In the genomic region with DNA sequence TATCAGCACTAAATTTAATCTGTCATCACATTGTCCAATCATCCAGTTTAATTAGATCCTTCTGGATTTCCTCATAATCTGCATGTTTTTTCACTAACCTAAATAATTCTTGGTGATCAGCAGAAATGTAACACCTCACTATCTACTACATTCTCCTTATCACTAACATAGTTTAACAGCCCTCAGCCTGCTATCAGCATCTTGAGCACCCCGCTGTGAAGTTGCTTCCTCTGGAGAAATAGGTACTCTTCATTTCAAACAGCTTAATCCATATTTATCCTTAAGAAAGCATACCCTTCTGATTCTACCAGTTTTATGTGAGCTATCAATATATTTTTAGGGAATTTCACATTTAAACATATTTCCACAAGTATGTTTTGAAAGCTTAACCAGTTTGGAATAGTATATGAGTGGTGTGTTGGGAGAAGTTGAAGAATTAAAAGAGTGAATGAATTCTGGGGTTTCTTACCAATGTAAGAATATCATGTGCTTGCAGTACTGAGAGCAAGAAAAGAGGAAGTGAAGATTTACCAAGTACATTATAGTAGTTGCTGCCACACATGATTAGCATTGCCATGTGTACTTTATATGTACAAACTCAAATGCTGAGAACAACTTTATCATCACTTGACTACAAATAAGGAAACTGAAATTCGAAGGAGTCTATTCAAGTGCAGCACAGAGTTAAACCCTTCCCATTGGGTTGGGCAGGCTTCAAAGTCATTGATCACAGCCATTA, we compare ENCODE assay signal across 13 cellular contexts.
DNase-seq lines count a peak whose midpoint lies in the region; ATAC-seq, FAIRE-seq and TF ChIP-seq lines count a peak whose summit lies in the region.
"Had no signal": no experiment of that assay in that cellular context is flagged by ENCODE, and none has a peak within 500 bp of the region (broad histone marks: within the 10 kb centered on the region; RNA-seq: fewer than 3 reads in every experiment).

No MANE protein-coding gene starts in this region.

- POLR2A ChIA-PET in HepG2 (lab: Yijun Ruan, JAX): no interaction called here
- POLR2A ChIA-PET in activated CD8-positive, alpha-beta T cell treated with anti-CD3 and anti-CD28 coated beads, Interleukin-2, amount 10 ng/mL, durations not matched to agents 7 days and 5 days (lab: Charles Lee): no interaction called here

- intact Hi-C loops in HepG2 (cut with micrococcal nuclease; ENCODE audit: unreplicated experiment): no loop called here

- H3K4me1 ChIP-seq in HepG2 (ENCODE audit: insufficient read depth, low read length): no peaks in the 10 kb centered on the region
- H3K4me1 ChIP-seq: HAP-1 had no signal

- H3K36me3 Mint-ChIP-seq in activated CD8-positive, alpha-beta T cell treated with anti-CD3 and anti-CD28 coated beads, Interleukin-2, amount 10 ng/mL, durations not matched to agents 7 days and 5 days (ENCODE audit: low read depth): no peaks in the 10 kb centered on the region
- H3K36me3 Mint-ChIP-seq: CD14-positive monocyte had no signal

- H3K27me3 Mint-ChIP-seq in activated CD8-positive, alpha-beta T cell treated with anti-CD3 and anti-CD28 coated beads, Interleukin-2, amount 10 ng/mL, durations not matched to agents 7 days and 5 days (ENCODE audit: low read depth): no peaks in the 10 kb centered on the region
- H3K27me3 Mint-ChIP-seq: stimulated activated naive CD8-positive, alpha-beta T cell treated with anti-CD3 and anti-CD28 coated beads, Interleukin-15, Interleukin-2, amounts not matched to agents 100 ng/mL and 50 ng/mL, for 24 hours had no signal

- CTCF ChIA-PET in HepG2 (lab: Yijun Ruan, JAX; ENCODE audit: low intra/inter-chr PET ratio, low total read pairs): no interaction called here
- CTCF ChIA-PET in activated CD8-positive, alpha-beta T cell treated with anti-CD3 and anti-CD28 coated beads, Interleukin-2, amount 10 ng/mL, durations not matched to agents 7 days and 5 days (lab: Charles Lee): no interaction called here

- BruUV-seq in HepG2 (replicated peaks; lab: Mats Ljungman, UMichigan): no TSS peak

- ATAC-seq in GM21526 (IDR thresholded peaks at IDR 0.05; ENCODE audit: low FRiP score, unreplicated experiment) (peak; percentile 100), HG03139 (IDR thresholded peaks at IDR 0.05; ENCODE audit: unreplicated experiment) (peak; percentile 99), HepG2 (no peak)
- ATAC-seq in activated CD8-positive, alpha-beta T cell treated with anti-CD3 and anti-CD28 coated beads, Interleukin-2, amount 10 ng/mL, durations not matched to agents 7 days and 5 days: no peak
- ATAC-seq: sciatic nerve had no signal

- H3K27ac Mint-ChIP-seq in activated CD8-positive, alpha-beta T cell treated with anti-CD3 and anti-CD28 coated beads, Interleukin-2, amount 10 ng/mL, durations not matched to agents 7 days and 5 days: no peak overlapping the region
- H3K27ac Mint-ChIP-seq: CD14-positive monocyte; stimulated activated naive CD8-positive, alpha-beta T cell treated with anti-CD3 and anti-CD28 coated beads, Interleukin-15, Interleukin-2, amounts not matched to agents 100 ng/mL and 50 ng/mL, for 24 hours had no signal

- no peak overlapping the region for H3K9ac ChIP-seq in HepG2 (ENCODE audit: insufficient read depth, low read depth, low read length)

- no peak for TF ChIP-seq RAD21 in HepG2 (CRISPR knock-in tag; IDR thresholded peaks at IDR 0.05)

- H3K79me2 ChIP-seq in HepG2 (ENCODE audit: insufficient read depth, low read length): no peaks in the 10 kb centered on the region

- no peak for TF ChIP-seq POLR2A in HepG2 (IDR thresholded peaks at IDR 0.05; ENCODE audit: insufficient read depth in 1 of 2, low read depth in 2 of 2, low read length in 2 of 2)

- H3K4me1 Mint-ChIP-seq in activated CD8-positive, alpha-beta T cell treated with anti-CD3 and anti-CD28 coated beads, Interleukin-2, amount 10 ng/mL, durations not matched to agents 7 days and 5 days (ENCODE audit: low read depth): no peaks in the 10 kb centered on the region
- H3K4me1 Mint-ChIP-seq: CD14-positive monocyte had no signal

- H4K20me1 ChIP-seq in HepG2 (ENCODE audit: insufficient read depth, low read length): no peaks in the 10 kb centered on the region

- peak; percentile 79 for FAIRE-seq in GM18507 (lab: Jason Lieb, UNC)
- FAIRE-seq in HepG2 (lab: Jason Lieb, UNC): no peak

- WGBS in HepG2 (ENCODE audit: low lambda C conversion rate): 2% methylated on average over 2 of the region's 2 CpGs

- H3K4me2 ChIP-seq in HepG2 (ENCODE audit: low read depth, low read length): no peak overlapping the region

- H3K4me3 ChIP-seq in WERI-Rb-1 (ENCODE audit: low read depth, low read length) (no peak overlapping the region), HepG2 (replicated peaks in 1 of 3; ENCODE audit: insufficient read depth in 1 of 3, low read depth in 2 of 3, low read length in 3 of 3) (no peak overlapping the region)
- H3K4me3 ChIP-seq: HAP-1 had no signal

- TF ChIP-seq CTCF in WERI-Rb-1 (IDR thresholded peaks at IDR 0.05; ENCODE audit: low read depth, low read length) (no peak), HepG2 (CRISPR knock-in tag; IDR thresholded peaks at IDR 0.05) (no peak)

- H3K27ac ChIP-seq in WERI-Rb-1: no peak overlapping the region
- no peak overlapping the region for H3K27ac ChIP-seq in HepG2 (ENCODE audit: extremely low read length, insufficient read depth, low read length)

- H3K27me3 ChIP-seq in WERI-Rb-1 (ENCODE audit: insufficient read depth, low read depth, severe bottlenecking) (no peaks in the 10 kb centered on the region), HepG2 (ENCODE audit: control insufficient read depth in 1 of 2, insufficient read depth in 2 of 2, low read length in 2 of 2) (no peaks in the 10 kb centered on the region)

- no peak overlapping the region for H2AFZ ChIP-seq in HepG2 (ENCODE audit: low read length)

- TF ChIP-seq EP300 in HepG2 (IDR thresholded peaks at IDR 0.05; ENCODE audit: low read depth in 2 of 2, low read length in 2 of 2) (no peak), HepG2 (CRISPR knock-in tag; IDR thresholded peaks at IDR 0.05; ENCODE audit: borderline replicate concordance) (no peak)

- H3K4me3 Mint-ChIP-seq in activated CD8-positive, alpha-beta T cell treated with anti-CD3 and anti-CD28 coated beads, Interleukin-2, amount 10 ng/mL, durations not matched to agents 7 days and 5 days: no peak overlapping the region
- H3K4me3 Mint-ChIP-seq: CD14-positive monocyte; stimulated activated naive CD8-positive, alpha-beta T cell treated with anti-CD3 and anti-CD28 coated beads, Interleukin-15, Interleukin-2, amounts not matched to agents 100 ng/mL and 50 ng/mL, for 24 hours had no signal

- H3K9me3 ChIP-seq in WERI-Rb-1 (ENCODE audit: severe bottlenecking) (no peaks in the 10 kb centered on the region), HepG2 (ENCODE audit: low read length) (peaks cover 39% of the 10 kb centered on the region)
- H3K9me3 ChIP-seq: HAP-1 had no signal

- no peaks in the 10 kb centered on the region for H3K36me3 ChIP-seq in WERI-Rb-1
- no peaks in the 10 kb centered on the region for H3K36me3 ChIP-seq in HepG2 (replicated peaks in 1 of 2; ENCODE audit: control insufficient read depth in 1 of 2, insufficient read depth in 2 of 2, low read length in 2 of 2)
- H3K36me3 ChIP-seq: HAP-1 had no signal

- H3K9me3 Mint-ChIP-seq in activated CD8-positive, alpha-beta T cell treated with anti-CD3 and anti-CD28 coated beads, Interleukin-2, amount 10 ng/mL, durations not matched to agents 7 days and 5 days (ENCODE audit: insufficient read depth): no peaks in the 10 kb centered on the region
- H3K9me3 Mint-ChIP-seq: stimulated activated naive CD8-positive, alpha-beta T cell treated with anti-CD3 and anti-CD28 coated beads, Interleukin-15, Interleukin-2, amounts not matched to agents 100 ng/mL and 50 ng/mL, for 24 hours had no signal

- in situ Hi-C loops in HepG2 (cut with HindIII; ENCODE audit: extremely low pct_ligation_motif_present, low pct_unique_long_range_greater_than_20kb): no loop called here

- DNase-seq in GM18507 (ENCODE audit: extremely low spot score, insufficient read length, low read depth): peak; percentile 15
- DNase-seq in SKM-1 treated with dmso at 0.1 percent for 144 hours (lab: John Stamatoyannopoulos, UW; ENCODE audit: unreplicated experiment): peak; percentile 52
- DNase-seq in WERI-Rb-1: no peak
- no peak for DNase-seq in HepG2 (ENCODE audit: low spot score)
- no peak for DNase-seq in activated CD8-positive, alpha-beta T cell treated with anti-CD3 and anti-CD28 coated beads, Interleukin-2, amount 10 ng/mL, durations not matched to agents 7 days and 5 days
- DNase-seq in activated effector memory CD4-positive, alpha-beta T cell treated with Interleukin-2 at 50 U/mL for 16 hours: no peak
- DNase-seq: NCI-H1436 treated with DMSO at 0.1 percent for 48 hours had no signal

TF ChIP-seq in HepG2, 621 proteins besides CTCF, POLR2A, EP300 and RAD21 (continues in another document):
- TF ChIP-seq JUNB (CRISPR knock-in tag; IDR thresholded peaks at IDR 0.05; ENCODE audit: borderline replicate concordance) (no peak), PRPF4 (IDR thresholded peaks at IDR 0.05; ENCODE audit: low read depth, low read length, poor library complexity, severe bottlenecking) (no peak), HNRNPL (IDR thresholded peaks at IDR 0.05; ENCODE audit: low read depth, low read length) (no peak), TAF1 (CRISPR knock-in tag; IDR thresholded peaks at IDR 0.05) (no peak)
- TF ChIP-seq, protein P1, sequence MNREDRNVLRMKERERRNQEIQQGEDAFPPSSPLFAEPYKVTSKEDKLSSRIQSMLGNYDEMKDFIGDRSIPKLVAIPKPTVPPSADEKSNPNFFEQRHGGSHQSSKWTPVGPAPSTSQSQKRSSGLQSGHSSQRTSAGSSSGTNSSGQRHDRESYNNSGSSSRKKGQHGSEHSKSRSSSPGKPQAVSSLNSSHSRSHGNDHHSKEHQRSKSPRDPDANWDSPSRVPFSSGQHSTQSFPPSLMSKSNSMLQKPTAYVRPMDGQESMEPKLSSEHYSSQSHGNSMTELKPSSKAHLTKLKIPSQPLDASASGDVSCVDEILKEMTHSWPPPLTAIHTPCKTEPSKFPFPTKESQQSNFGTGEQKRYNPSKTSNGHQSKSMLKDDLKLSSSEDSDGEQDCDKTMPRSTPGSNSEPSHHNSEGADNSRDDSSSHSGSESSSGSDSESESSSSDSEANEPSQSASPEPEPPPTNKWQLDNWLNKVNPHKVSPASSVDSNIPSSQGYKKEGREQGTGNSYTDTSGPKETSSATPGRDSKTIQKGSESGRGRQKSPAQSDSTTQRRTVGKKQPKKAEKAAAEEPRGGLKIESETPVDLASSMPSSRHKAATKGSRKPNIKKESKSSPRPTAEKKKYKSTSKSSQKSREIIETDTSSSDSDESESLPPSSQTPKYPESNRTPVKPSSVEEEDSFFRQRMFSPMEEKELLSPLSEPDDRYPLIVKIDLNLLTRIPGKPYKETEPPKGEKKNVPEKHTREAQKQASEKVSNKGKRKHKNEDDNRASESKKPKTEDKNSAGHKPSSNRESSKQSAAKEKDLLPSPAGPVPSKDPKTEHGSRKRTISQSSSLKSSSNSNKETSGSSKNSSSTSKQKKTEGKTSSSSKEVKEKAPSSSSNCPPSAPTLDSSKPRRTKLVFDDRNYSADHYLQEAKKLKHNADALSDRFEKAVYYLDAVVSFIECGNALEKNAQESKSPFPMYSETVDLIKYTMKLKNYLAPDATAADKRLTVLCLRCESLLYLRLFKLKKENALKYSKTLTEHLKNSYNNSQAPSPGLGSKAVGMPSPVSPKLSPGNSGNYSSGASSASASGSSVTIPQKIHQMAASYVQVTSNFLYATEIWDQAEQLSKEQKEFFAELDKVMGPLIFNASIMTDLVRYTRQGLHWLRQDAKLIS (CRISPR knock-in tag; IDR thresholded peaks at IDR 0.05): no peak

Comparison
In these comparisons a context has a peak if more than half of its experiments do, and no peak if none do; other contexts are left out.
1. DNase-seq: peak in GM18507 (single experiment) and SKM-1 treated with dmso at 0.1 percent for 144 hours (single experiment); none in WERI-Rb-1 (single experiment), HepG2 (single experiment), activated CD8-positive, alpha-beta T cell treated with anti-CD3 and anti-CD28 coated beads, Interleukin-2, amount 10 ng/mL, durations not matched to agents 7 days and 5 days (single experiment) and activated effector memory CD4-positive, alpha-beta T cell treated with Interleukin-2 at 50 U/mL for 16 hours (single experiment).
2. ATAC-seq: peak in GM21526 (single experiment) and HG03139 (single experiment); none in HepG2 (single experiment) and activated CD8-positive, alpha-beta T cell treated with anti-CD3 and anti-CD28 coated beads, Interleukin-2, amount 10 ng/mL, durations not matched to agents 7 days and 5 days (single experiment).